In genomic region chr4:121307441-121308327, GRCh38 we compare ENCODE assay signal across 1 cellular context.
TF ChIP-seq lines count a peak whose summit lies in the region.

No MANE protein-coding gene starts in this region.

TF ChIP-seq in H1, 55 proteins besides CTCF, POLR2A, EP300 and RAD21 (continued from another document):
- TF ChIP-seq CHD7 (IDR thresholded peaks at IDR 0.05; ENCODE audit: insufficient replicate concordance, low read length) (no peak), POU5F1 (IDR thresholded peaks at IDR 0.05; ENCODE audit: low read depth, low read length) (no peak), ATF2 (IDR thresholded peaks at IDR 0.05; ENCODE audit: low read length) (no peak), KDM1A (IDR thresholded peaks at IDR 0.05; ENCODE audit: borderline replicate concordance, low read length) (no peak), SIN3A (conservative IDR thresholded peaks at IDR 0.05 in 1 of 2, IDR thresholded peaks at IDR 0.05 in 1 of 2; ENCODE audit: low read depth in 1 of 2, low read length in 2 of 2) (no peak), GABPA (IDR thresholded peaks at IDR 0.05; ENCODE audit: borderline replicate concordance, insufficient read depth, low read length) (no peak), BRCA1 (IDR thresholded peaks at IDR 0.05; ENCODE audit: low read depth, low read length) (no peak), TEAD4 (IDR thresholded peaks at IDR 0.05; ENCODE audit: low read depth, low read length) (no peak), SIX5 (IDR thresholded peaks at IDR 0.05; ENCODE audit: low read depth, low read length) (no peak), CREB1 (IDR thresholded peaks at IDR 0.05) (no peak), SP2 (IDR thresholded peaks at IDR 0.05; ENCODE audit: low read length) (no peak), GTF2F1 (IDR thresholded peaks at IDR 0.05; ENCODE audit: borderline replicate concordance, low read depth, low read length) (no peak), NANOG (IDR thresholded peaks at IDR 0.05; ENCODE audit: insufficient read depth, low read depth, low read length, poor library complexity, severe bottlenecking) (no peak), CHD2 (IDR thresholded peaks at IDR 0.05; ENCODE audit: low read length) (no peak), MAX (IDR thresholded peaks at IDR 0.05) (no peak), MAFK (IDR thresholded peaks at IDR 0.05; ENCODE audit: low read depth, low read length) (no peak), SUZ12 (IDR thresholded peaks at IDR 0.05; ENCODE audit: low read length) (no peak)
TF ChIP-seq in H1: peak in this region for 0.
